Comparison of ENCODE assay signal across 1 cellular context in the genomic region with DNA sequence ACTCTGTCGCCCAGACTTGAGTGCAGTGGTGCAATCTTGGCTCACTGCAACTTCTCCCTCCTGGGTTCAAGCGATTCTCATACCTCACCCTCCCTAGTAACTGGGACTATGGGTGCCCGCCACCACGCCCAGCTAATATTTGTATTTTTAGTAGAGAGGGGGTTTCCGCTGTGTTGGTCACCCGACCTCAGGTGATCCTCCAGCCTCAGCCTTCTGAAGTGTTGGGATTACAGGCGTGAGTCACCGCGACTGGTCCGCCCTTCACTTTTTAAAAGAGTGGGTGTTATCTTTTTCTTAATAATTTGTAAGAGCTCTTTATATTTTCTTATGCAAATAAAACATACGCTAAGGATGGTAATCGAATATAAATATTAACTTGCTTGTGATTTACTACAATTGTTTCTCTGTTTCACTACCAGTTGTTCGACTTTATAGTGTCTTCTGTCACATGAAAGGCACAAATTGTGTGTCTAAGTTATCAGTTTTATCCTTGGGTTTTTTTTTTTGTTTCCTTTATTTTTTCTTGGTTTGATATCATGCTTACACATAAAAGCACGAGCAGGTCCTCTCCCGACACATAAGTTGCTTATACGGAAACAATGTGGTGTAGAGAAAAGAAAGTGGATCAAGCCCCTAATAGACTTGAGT.
TF ChIP-seq lines count a peak whose summit lies in the region.

No MANE protein-coding gene starts in this region.

TF ChIP-seq in K562, 482 proteins besides CTCF, POLR2A, EP300 and RAD21 (continued from another document):
- TF ChIP-seq JUND (IDR thresholded peaks at IDR 0.05; ENCODE audit: borderline replicate concordance, low read depth, low read length) (peak; percentile 58; the same call in 1 of the 2 replicates), JUND (tag; IDR thresholded peaks at IDR 0.05; ENCODE audit: borderline replicate concordance, low read depth, low read length) (no peak; the same call in 2 of the 3 replicates), ZNF431 (CRISPR knock-in tag; IDR thresholded peaks at IDR 0.05) (no peak), EGR1 (conservative IDR thresholded peaks at IDR 0.05) (0 out of 2 replicates have a peak, but pooled peaks have one; percentile 26)
- TF ChIP-seq, protein P1, sequence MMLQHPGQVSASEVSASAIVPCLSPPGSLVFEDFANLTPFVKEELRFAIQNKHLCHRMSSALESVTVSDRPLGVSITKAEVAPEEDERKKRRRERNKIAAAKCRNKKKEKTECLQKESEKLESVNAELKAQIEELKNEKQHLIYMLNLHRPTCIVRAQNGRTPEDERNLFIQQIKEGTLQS (IDR thresholded peaks at IDR 0.05): peak; percentile 67
- TF ChIP-seq, protein P1 (CRISPR knock-in tag; conservative IDR thresholded peaks at IDR 0.05): no peak
